Comparison of ENCODE assay signal across 8 cellular contexts in the genomic region with DNA sequence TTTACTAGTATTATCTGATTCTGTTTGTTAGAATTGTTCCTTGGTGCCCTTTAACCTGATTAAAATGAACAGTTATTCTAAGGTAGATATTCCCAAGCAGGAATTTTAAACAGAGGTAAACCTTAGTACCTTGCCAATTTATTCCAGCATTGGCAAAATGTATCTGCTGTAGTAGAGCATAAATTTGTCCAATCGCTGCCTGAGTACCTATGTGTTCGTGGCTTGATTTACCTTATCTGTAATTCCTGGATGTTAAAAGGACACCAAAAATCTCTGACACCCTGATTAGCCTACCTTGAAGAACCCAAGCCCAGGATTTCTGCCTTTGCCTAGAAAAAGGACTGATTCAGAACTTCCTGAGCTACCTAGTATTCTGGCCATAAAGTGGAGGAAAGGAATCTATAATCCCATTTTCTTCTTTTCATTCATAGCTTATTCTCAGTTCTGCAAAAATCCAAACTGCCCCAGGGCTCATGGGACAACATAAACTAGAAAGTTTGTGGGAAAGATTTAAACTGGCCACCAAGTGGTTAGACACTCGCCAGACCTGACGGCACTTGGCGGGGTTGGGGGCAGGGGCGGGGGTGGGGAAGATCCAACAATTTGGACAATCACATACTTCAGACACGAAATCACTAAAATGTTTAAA. TPM values are rescaled to one million over a fixed set of nuclear protein-coding genes. Genes with fewer than 3 reads are reported as not detected.
DNase-seq lines count a peak whose midpoint lies in the region; ATAC-seq and TF ChIP-seq lines count a peak whose summit lies in the region.

No MANE protein-coding gene starts in this region.

- H3K27me3 ChIP-seq in RWPE2 (ENCODE audit: insufficient read depth, poor library complexity, severe bottlenecking) (no peaks in the 10 kb centered on the region), left lung (no peaks in the 10 kb centered on the region)

- intact Hi-C loops in left lung (cut with DNase I) = no loop called here

- DNase-seq in EL = peak; percentile 13
- DNase-seq in RWPE2 (ENCODE audit: low spot score) = no peak
- DNase-seq in left lung = no peak
- DNase-seq in NCI-H2171 treated with DMSO at 0.1 percent for 48 hours (lab: John Stamatoyannopoulos, UW) = no peak
- DNase-seq in NCI-H69 (lab: John Stamatoyannopoulos, UW) = no peak
- no peak for DNase-seq in mucosa of gallbladder (ENCODE audit: low spot score)
- no peak for DNase-seq in NCI-H510A (lab: John Stamatoyannopoulos, UW)

- H3K4me3 ChIP-seq in RWPE2 (ENCODE audit: severe bottlenecking) (peak overlapping the region; percentile 20), left lung (peak overlapping the region; percentile 8 to 41)

- H3K4me1 ChIP-seq in RWPE2 (ENCODE audit: insufficient read depth, poor library complexity, severe bottlenecking) = no peaks in the 10 kb centered on the region
- H3K4me1 ChIP-seq in left lung = peaks cover 4 to 25% of the 10 kb centered on the region in 2 donors

- H3K36me3 ChIP-seq in RWPE2 (ENCODE audit: low read depth) (no peaks in the 10 kb centered on the region), left lung (no peaks in the 10 kb centered on the region)

- TF ChIP-seq CTCF in RWPE2 (IDR thresholded peaks at IDR 0.05; ENCODE audit: poor library complexity, severe bottlenecking) (no peak), left lung (IDR thresholded peaks at IDR 0.05) (no peak)

- H3K27ac ChIP-seq in RWPE2 (ENCODE audit: poor library complexity, severe bottlenecking) (peak overlapping the region; percentile 37), left lung (peak overlapping the region; percentile 34 to 71)

- no peaks in the 10 kb centered on the region for H3K9me3 ChIP-seq in RWPE2 (ENCODE audit: severe bottlenecking)
- peaks cover 0 to 1% of the 10 kb centered on the region in 2 donors for H3K9me3 ChIP-seq in left lung

- peak; percentile 14 for ATAC-seq in GM21737 (IDR thresholded peaks at IDR 0.05; ENCODE audit: unreplicated experiment)
- ATAC-seq in RWPE2 (ENCODE audit: low read depth) = peak; percentile 38
- ATAC-seq in left lung = peak; percentile 63

RNA-seq across cellular contexts. Expression of a gene that starts 16.2 kb away (rescaled TPM):
- total RNA-seq in left lung (10 to 100 TPM; 25.1 to 34.5 TPM), mucosa of gallbladder (38.2 TPM)
